Comparison of ENCODE assay signal across 24 cellular contexts in genomic region chr11:46057489-46057888, GRCh38.
A peak's percentile ranks its signal among the peaks of the same experiment; 100 is the strongest.
DNase-seq lines count a peak whose midpoint lies in the region; ATAC-seq, FAIRE-seq and TF ChIP-seq lines count a peak whose summit lies in the region.
"Had no signal": no experiment of that assay in that cellular context is flagged by ENCODE, and none has a peak within 500 bp of the region (broad histone marks: within the 10 kb centered on the region; RNA-seq: fewer than 3 reads in every experiment).

No MANE protein-coding gene starts in this region.

- H3K27ac Mint-ChIP-seq in activated CD8-positive, alpha-beta T cell treated with anti-CD3 and anti-CD28 coated beads for 36 hours, result no peak overlapping the region
- no peak overlapping the region for H3K27ac Mint-ChIP-seq in activated CD8-positive, alpha-beta T cell treated with anti-CD3 and anti-CD28 coated beads, Interleukin-2, amount 10 ng/mL, durations not matched to agents 7 days and 5 days
- H3K27ac Mint-ChIP-seq in WTC11, result peak overlapping the region; percentile 36
- no peak overlapping the region for H3K27ac Mint-ChIP-seq in T-helper 2 cell treated with Interferon-gamma antibody and Interleukin-4, amounts not matched to agents 5 μg/mL and 100 μg/mL, for 36 hours

- no peak for TF ChIP-seq POLR2A in H54 (IDR thresholded peaks at IDR 0.05; ENCODE audit: low read depth, low read length)

- no peak overlapping the region for H3K4me3 Mint-ChIP-seq in activated CD8-positive, alpha-beta T cell treated with anti-CD3 and anti-CD28 coated beads for 36 hours
- H3K4me3 Mint-ChIP-seq in activated CD8-positive, alpha-beta T cell treated with anti-CD3 and anti-CD28 coated beads, Interleukin-2, amount 10 ng/mL, durations not matched to agents 7 days and 5 days, result no peak overlapping the region
- H3K4me3 Mint-ChIP-seq in WTC11, result no peak overlapping the region
- H3K4me3 Mint-ChIP-seq in T-helper 2 cell treated with Interferon-gamma antibody and Interleukin-4, amounts not matched to agents 5 μg/mL and 100 μg/mL, for 36 hours, result no peak overlapping the region

- H3K9me3 Mint-ChIP-seq in activated CD8-positive, alpha-beta T cell treated with anti-CD3 and anti-CD28 coated beads for 36 hours, result no peaks in the 10 kb centered on the region
- H3K9me3 Mint-ChIP-seq in activated CD8-positive, alpha-beta T cell treated with anti-CD3 and anti-CD28 coated beads, Interleukin-2, amount 10 ng/mL, durations not matched to agents 7 days and 5 days (ENCODE audit: insufficient read depth), result no peaks in the 10 kb centered on the region
- no peaks in the 10 kb centered on the region for H3K9me3 Mint-ChIP-seq in WTC11
- H3K9me3 Mint-ChIP-seq in T-helper 2 cell treated with Interferon-gamma antibody and Interleukin-4, amounts not matched to agents 5 μg/mL and 100 μg/mL, for 36 hours, result no peaks in the 10 kb centered on the region

- POLR2A ChIA-PET in activated CD8-positive, alpha-beta T cell treated with anti-CD3 and anti-CD28 coated beads for 36 hours (lab: Charles Lee), result no interaction called here
- POLR2A ChIA-PET in activated CD8-positive, alpha-beta T cell treated with anti-CD3 and anti-CD28 coated beads, Interleukin-2, amount 10 ng/mL, durations not matched to agents 7 days and 5 days (lab: Charles Lee), result no interaction called here
- POLR2A ChIA-PET in WTC11 (lab: Charles Lee), result no interaction called here

- H3K27me3 Mint-ChIP-seq in activated CD8-positive, alpha-beta T cell treated with anti-CD3 and anti-CD28 coated beads for 36 hours, result no peaks in the 10 kb centered on the region
- no peaks in the 10 kb centered on the region for H3K27me3 Mint-ChIP-seq in activated CD8-positive, alpha-beta T cell treated with anti-CD3 and anti-CD28 coated beads, Interleukin-2, amount 10 ng/mL, durations not matched to agents 7 days and 5 days (ENCODE audit: low read depth)
- no peaks in the 10 kb centered on the region for H3K27me3 Mint-ChIP-seq in WTC11 (ENCODE audit: low read depth)
- H3K27me3 Mint-ChIP-seq in T-helper 2 cell treated with Interferon-gamma antibody and Interleukin-4, amounts not matched to agents 5 μg/mL and 100 μg/mL, for 36 hours (ENCODE audit: low read depth), result no peaks in the 10 kb centered on the region

- no peak for DNase-seq in activated CD8-positive, alpha-beta T cell treated with anti-CD3 and anti-CD28 coated beads for 36 hours
- DNase-seq in activated CD8-positive, alpha-beta T cell treated with anti-CD3 and anti-CD28 coated beads, Interleukin-2, amount 10 ng/mL, durations not matched to agents 7 days and 5 days, result no peak
- DNase-seq in H54 (ENCODE audit: insufficient read length, low spot score) (no peak), WTC11 (ENCODE audit: low spot score) (no peak)
- DNase-seq in T-helper 2 cell treated with Interferon-gamma antibody and Interleukin-4, amounts not matched to agents 5 μg/mL and 100 μg/mL, for 36 hours (ENCODE audit: low spot score), result no peak
- DNase-seq: 8988T, Calu3, DMS79 treated with DMSO at 0.1 percent for 48 hours, GF-D8, GM23248, MM.1S, NCI-H2029, NCI-H446, NCI-H524 treated with DMSO at 0.1 percent for 48 hours, NCI-H774, SIG-M5, SK-N-SH had no signal

- no peak for TF ChIP-seq CTCF in activated CD8-positive, alpha-beta T cell treated with anti-CD3 and anti-CD28 coated beads for 36 hours (IDR thresholded peaks at IDR 0.05)
- no peak for TF ChIP-seq CTCF in WTC11 (IDR thresholded peaks at IDR 0.05)

- peaks cover 8% of the 10 kb centered on the region for H3K36me3 Mint-ChIP-seq in activated CD8-positive, alpha-beta T cell treated with anti-CD3 and anti-CD28 coated beads for 36 hours (ENCODE audit: low read depth)
- peaks cover 4% of the 10 kb centered on the region for H3K36me3 Mint-ChIP-seq in activated CD8-positive, alpha-beta T cell treated with anti-CD3 and anti-CD28 coated beads, Interleukin-2, amount 10 ng/mL, durations not matched to agents 7 days and 5 days (ENCODE audit: low read depth)
- H3K36me3 Mint-ChIP-seq in WTC11, result no peaks in the 10 kb centered on the region; the same call in 1 of the 2 replicates
- peaks cover 10% of the 10 kb centered on the region for H3K36me3 Mint-ChIP-seq in T-helper 2 cell treated with Interferon-gamma antibody and Interleukin-4, amounts not matched to agents 5 μg/mL and 100 μg/mL, for 36 hours (ENCODE audit: low read depth)

- CTCF ChIA-PET in activated CD8-positive, alpha-beta T cell treated with anti-CD3 and anti-CD28 coated beads for 36 hours (lab: Charles Lee), result interaction anchor here (1.9 kb wide), 1 partner anchor 51 kb away, joined by 6 read pairs; no protein-coding TSS in a partner anchor
- CTCF ChIA-PET in activated CD8-positive, alpha-beta T cell treated with anti-CD3 and anti-CD28 coated beads, Interleukin-2, amount 10 ng/mL, durations not matched to agents 7 days and 5 days (lab: Charles Lee), result interaction anchor here (1.6 kb wide), 1 partner anchor 19 kb away, joined by 5 read pairs; no protein-coding TSS in a partner anchor
- CTCF ChIA-PET in WTC11 (lab: Charles Lee), result no interaction called here

- H3K4me1 Mint-ChIP-seq in activated CD8-positive, alpha-beta T cell treated with anti-CD3 and anti-CD28 coated beads for 36 hours (ENCODE audit: low read depth), result peaks cover 23% of the 10 kb centered on the region
- H3K4me1 Mint-ChIP-seq in activated CD8-positive, alpha-beta T cell treated with anti-CD3 and anti-CD28 coated beads, Interleukin-2, amount 10 ng/mL, durations not matched to agents 7 days and 5 days (ENCODE audit: low read depth), result no peaks in the 10 kb centered on the region
- H3K4me1 Mint-ChIP-seq in WTC11, result peaks cover 44% of the 10 kb centered on the region
- peaks cover 7% of the 10 kb centered on the region for H3K4me1 Mint-ChIP-seq in T-helper 2 cell treated with Interferon-gamma antibody and Interleukin-4, amounts not matched to agents 5 μg/mL and 100 μg/mL, for 36 hours (ENCODE audit: low read depth)

- intact Hi-C loops in activated CD8-positive, alpha-beta T cell treated with anti-CD3 and anti-CD28 coated beads for 36 hours (cut with micrococcal nuclease), result no loop called here

- peak; percentile 47 for ATAC-seq in activated CD8-positive, alpha-beta T cell treated with anti-CD3 and anti-CD28 coated beads for 36 hours
- ATAC-seq in activated CD8-positive, alpha-beta T cell treated with anti-CD3 and anti-CD28 coated beads, Interleukin-2, amount 10 ng/mL, durations not matched to agents 7 days and 5 days, result no peak
- ATAC-seq in WTC11, result no peak
- ATAC-seq in HG02642 (IDR thresholded peaks at IDR 0.05; ENCODE audit: poor library complexity, unreplicated experiment), result no peak
- ATAC-seq in HG03196 (IDR thresholded peaks at IDR 0.05; ENCODE audit: unreplicated experiment), result no peak
- ATAC-seq: HCT116 had no signal

- peak; percentile 45 for FAIRE-seq in H54 (lab: Jason Lieb, UNC)
- FAIRE-seq in islet of Langerhans (lab: Jason Lieb, UNC), result peak; percentile 13
- FAIRE-seq: GM12891, HTR-8/SVneo, RCC 7860 had no signal

TF ChIP-seq in WTC11, 78 proteins besides CTCF, POLR2A, EP300 and RAD21 (continues in another document):
- TF ChIP-seq, protein P1, sequence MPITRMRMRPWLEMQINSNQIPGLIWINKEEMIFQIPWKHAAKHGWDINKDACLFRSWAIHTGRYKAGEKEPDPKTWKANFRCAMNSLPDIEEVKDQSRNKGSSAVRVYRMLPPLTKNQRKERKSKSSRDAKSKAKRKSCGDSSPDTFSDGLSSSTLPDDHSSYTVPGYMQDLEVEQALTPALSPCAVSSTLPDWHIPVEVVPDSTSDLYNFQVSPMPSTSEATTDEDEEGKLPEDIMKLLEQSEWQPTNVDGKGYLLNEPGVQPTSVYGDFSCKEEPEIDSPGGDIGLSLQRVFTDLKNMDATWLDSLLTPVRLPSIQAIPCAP (CRISPR knock-in tag; IDR thresholded peaks at IDR 0.05), result no peak
- TF ChIP-seq ZNF219 (CRISPR knock-in tag; IDR thresholded peaks at IDR 0.05; ENCODE audit: borderline replicate concordance), result no peak
- no peak for TF ChIP-seq TCF7 (CRISPR knock-in tag; IDR thresholded peaks at IDR 0.05; ENCODE audit: low read depth)
- no peak for TF ChIP-seq MYBL2 (CRISPR knock-in tag; IDR thresholded peaks at IDR 0.05)
- no peak for TF ChIP-seq MXD4 (CRISPR knock-in tag; IDR thresholded peaks at IDR 0.05; ENCODE audit: borderline replicate concordance)
- no peak for TF ChIP-seq PRDM15 (CRISPR knock-in tag; IDR thresholded peaks at IDR 0.05)
- no peak for TF ChIP-seq FOXK1 (CRISPR knock-in tag; IDR thresholded peaks at IDR 0.05)
- no peak for TF ChIP-seq ZNF263 (CRISPR knock-in tag; IDR thresholded peaks at IDR 0.05; ENCODE audit: low read depth)
